In genomic region chr2:55917117-55917516, GRCh38 we compare ENCODE assay signal across 20 cellular contexts. TPM values are rescaled to one million over a fixed set of nuclear protein-coding genes. Genes with fewer than 3 reads are reported as not detected.
DNase-seq lines count a peak whose midpoint lies in the region; ATAC-seq, FAIRE-seq and TF ChIP-seq lines count a peak whose summit lies in the region.
"Had no signal": no experiment of that assay in that cellular context is flagged by ENCODE, and none has a peak within 500 bp of the region (broad histone marks: within the 10 kb centered on the region; RNA-seq: fewer than 3 reads in every experiment).

No MANE protein-coding gene starts in this region.

- H3K27ac ChIP-seq in coronary artery: no peak overlapping the region
- H3K27ac ChIP-seq: KMS-11 had no signal

- no peak overlapping the region for H3K27ac Mint-ChIP-seq in CD14-positive monocyte
- H3K27ac Mint-ChIP-seq: CD4-positive, alpha-beta T cell; HFFc6 had no signal

- H3K4me3 Mint-ChIP-seq in CD14-positive monocyte: no peak overlapping the region
- H3K4me3 Mint-ChIP-seq: CD4-positive, alpha-beta T cell; HFFc6 had no signal

- no peak for TF ChIP-seq POLR2A in GM12891 (IDR thresholded peaks at IDR 0.05; ENCODE audit: low read depth, low read length)

- H3K36me3 Mint-ChIP-seq in CD14-positive monocyte: no peaks in the 10 kb centered on the region

- peak overlapping the region; percentile 32 for H3K4me3 ChIP-seq in coronary artery

- TF ChIP-seq CTCF in coronary artery (IDR thresholded peaks at IDR 0.05) (no peak), CD14-positive monocyte (IDR thresholded peaks at IDR 0.05) (no peak)

- DNase-seq in GM12891 (ENCODE audit: insufficient read length, low spot score) (no peak), coronary artery (ENCODE audit: low spot score) (no peak), superior temporal gyrus (ENCODE audit: extremely low spot score) (no peak), CD14-positive monocyte (ENCODE audit: low spot score) (no peak), left colon (no peak)
- DNase-seq: Calu3; CD4-positive, alpha-beta T cell; DMS79; HFFc6; NCI-H1105; NCI-H1694 treated with DMSO at 0.1 percent for 48 hours; Right ventricle myocardium superior had no signal

- H3K9me3 Mint-ChIP-seq in CD14-positive monocyte: peaks cover 0 to 2% (median 0%) of the 10 kb centered on the region in 7 donors
- H3K9me3 Mint-ChIP-seq: CD4-positive, alpha-beta T cell; HFFc6 had no signal

- FAIRE-seq in GM12891 (lab: Jason Lieb, UNC): peak; percentile 43
- FAIRE-seq: H1 had no signal

- H3K4me1 Mint-ChIP-seq in CD14-positive monocyte: no peaks in the 10 kb centered on the region

- ATAC-seq in GM21526 (IDR thresholded peaks at IDR 0.05; ENCODE audit: low FRiP score, unreplicated experiment) (peak; percentile 63), HG03520 (IDR thresholded peaks at IDR 0.05; ENCODE audit: unreplicated experiment) (peak; percentile 52), GM18519 (IDR thresholded peaks at IDR 0.05; ENCODE audit: low FRiP score, unreplicated experiment) (no peak), left colon (no peak)
- ATAC-seq: Panc1 had no signal

- peaks cover 4 to 15% (median 5%) of the 10 kb centered on the region in 3 donors for H3K27me3 Mint-ChIP-seq in CD14-positive monocyte (ENCODE audit: low read depth in 3 of 3)

- intact Hi-C loops in CD14-positive monocyte (cut with micrococcal nuclease): no loop called here
- intact Hi-C loops in left colon (cut with DNase I, micrococcal nuclease): no loop called here

TF ChIP-seq in GM12891, 5 proteins besides CTCF, POLR2A, EP300 and RAD21:
- no peak for TF ChIP-seq PAX5 (IDR thresholded peaks at IDR 0.05; ENCODE audit: insufficient read depth, low read length, severe bottlenecking)
- TF ChIP-seq TAF1 (IDR thresholded peaks at IDR 0.05; ENCODE audit: low read depth, low read length): no peak
- peak; percentile 84 for TF ChIP-seq SPI1 (IDR thresholded peaks at IDR 0.05; ENCODE audit: low read depth, low read length)
- no peak for TF ChIP-seq POLR2AphosphoS5 (IDR thresholded peaks at IDR 0.05; ENCODE audit: low read depth, low read length)

RNA-seq across cellular contexts. Expression of gene EFEMP1, which starts 6.5 kb away (rescaled TPM):
- polyA plus RNA-seq in GM12891 (2012; ENCODE audit: low read depth, missing spikeins): 0.23 TPM
- polyA plus RNA-seq in CD14-positive monocyte: not detected
- total RNA-seq in left colon: 10 to 100 TPM; 22.2 to 34.1 TPM
- total RNA-seq: CD4-positive, alpha-beta T cell; G401; T-helper 2 cell treated with Interferon-gamma antibody and Interleukin-4, amounts not matched to agents 100 ng/mL and 5 ng/mL, for 36 hours had no signal

Comparison
In these comparisons a context has a peak if more than half of its experiments do, and no peak if none do; other contexts are left out.
1. ATAC-seq: peak in GM21526 (single experiment) and HG03520 (single experiment); none in GM18519 (single experiment) and left colon (single experiment).